17 cellular contexts compared by ENCODE assay signal in genomic region chr20:10747019-10747418, GRCh38.
DNase-seq lines count a peak whose midpoint lies in the region; ATAC-seq, FAIRE-seq and TF ChIP-seq lines count a peak whose summit lies in the region.
"Had no signal": no experiment of that assay in that cellular context is flagged by ENCODE, and none has a peak within 500 bp of the region (broad histone marks: within the 10 kb centered on the region; RNA-seq: fewer than 3 reads in every experiment).

No MANE protein-coding gene starts in this region.

- no peaks in the 10 kb centered on the region for H3K36me3 Mint-ChIP-seq in CD14-positive monocyte
- H3K36me3 Mint-ChIP-seq: naive B cell had no signal

- no peak overlapping the region for H3K4me3 ChIP-seq in HAP-1
- H3K4me3 ChIP-seq in small intestine (ENCODE audit: low read depth in 1 of 2, low read length in 2 of 2): no peak overlapping the region

- peaks cover 11% of the 10 kb centered on the region for H3K4me1 ChIP-seq in HAP-1
- peaks cover 0 to 3% of the 10 kb centered on the region in 2 donors for H3K4me1 ChIP-seq in small intestine (ENCODE audit: control insufficient read depth in 2 of 2, insufficient read depth in 1 of 2, low read depth in 1 of 2, low read length in 1 of 2)

- peak overlapping the region; percentile 32 for H3K27ac ChIP-seq in epithelial cell of prostate
- no peak overlapping the region for H3K27ac ChIP-seq in small intestine (ENCODE audit: low read depth in 1 of 2, low read length in 1 of 2)

- H3K9me3 Mint-ChIP-seq in CD14-positive monocyte: peaks cover 0 to 5% (median 2%) of the 10 kb centered on the region in 7 donors

- H3K27me3 Mint-ChIP-seq in CD14-positive monocyte (ENCODE audit: low read depth in 3 of 3): peaks cover 0 to 1% (median 0%) of the 10 kb centered on the region in 3 donors
- H3K27me3 Mint-ChIP-seq: naive B cell had no signal

- no peak overlapping the region for H3K27ac Mint-ChIP-seq in CD14-positive monocyte
- H3K27ac Mint-ChIP-seq: naive B cell had no signal

- no peaks in the 10 kb centered on the region for H3K4me1 Mint-ChIP-seq in CD14-positive monocyte
- H3K4me1 Mint-ChIP-seq: naive B cell had no signal

- ATAC-seq in left colon: peak; percentile 91
- ATAC-seq in GM18907 (IDR thresholded peaks at IDR 0.05; ENCODE audit: unreplicated experiment): no peak
- ATAC-seq: HCT116 had no signal

- DNase-seq in HAP-1 (ENCODE audit: low spot score in 2 of 2): peak; percentile 8 to 13
- no peak for DNase-seq in epithelial cell of prostate (ENCODE audit: low read depth, low spot score)
- peak; percentile 33 to 68 for DNase-seq in left colon
- DNase-seq in small intestine: peak; percentile 31
- DNase-seq in KBM-7: no peak
- DNase-seq in NCI-H446 treated with DMSO at 0.1 percent for 48 hours (lab: John Stamatoyannopoulos, UW): no peak
- no peak for DNase-seq in CD14-positive monocyte (ENCODE audit: low spot score)
- DNase-seq: activated CD4-positive, alpha-beta T cell treated with anti-CD3 and anti-CD28 coated beads for 48 hours; activated CD8-positive, alpha-beta memory T cell treated with anti-CD3 and anti-CD28 coated beads, Interleukin-2, amount 50 U/mL, for 48 hours; activated naive CD4-positive, alpha-beta T cell; erythroblast; naive B cell; NCI-H187; NCI-H446 had no signal

- H3K4me3 Mint-ChIP-seq in CD14-positive monocyte: no peak overlapping the region
- H3K4me3 Mint-ChIP-seq: naive B cell had no signal

- no peak for FAIRE-seq in small intestine (lab: Jason Lieb, UNC)
- FAIRE-seq: astrocyte had no signal

- TF ChIP-seq CTCF in CD14-positive monocyte (IDR thresholded peaks at IDR 0.05): no peak

- H3K9me3 ChIP-seq in HAP-1 (no peaks in the 10 kb centered on the region), small intestine (ENCODE audit: control insufficient read depth, low read depth) (no peaks in the 10 kb centered on the region)

- no peaks in the 10 kb centered on the region for H3K36me3 ChIP-seq in HAP-1 (replicated peaks)
- no peaks in the 10 kb centered on the region for H3K36me3 ChIP-seq in small intestine (ENCODE audit: control insufficient read depth in 2 of 2, insufficient read depth in 2 of 2, low read length in 2 of 2)

- WGBS in small intestine, 3 donors: 31 to 48% (median 42%) methylated on average over 6 of the region's 6 CpGs

- in situ Hi-C loops in HAP-1 (cut with MboI; ENCODE audit: low sequenced_read_pairs) (no loop called here), KBM-7 (cut with MboI; ENCODE audit: low pct_unique_long_range_greater_than_20kb, low sequenced_read_pairs) (no loop called here)

- intact Hi-C loops in left colon (cut with DNase I, micrococcal nuclease) (no loop called here), CD14-positive monocyte (cut with micrococcal nuclease) (no loop called here)

- H3K27me3 ChIP-seq in HAP-1 (ENCODE audit: low read depth) (no peaks in the 10 kb centered on the region), small intestine (ENCODE audit: control insufficient read depth in 2 of 2, insufficient read depth in 2 of 2, low read length in 2 of 2) (no peaks in the 10 kb centered on the region)

Comparison
In these comparisons a context has a peak if more than half of its experiments do, and no peak if none do; other contexts are left out.
1. DNase-seq: peak in HAP-1 (2 of 2), left colon (2 of 2) and small intestine (single experiment); none in epithelial cell of prostate (single experiment), KBM-7 (single experiment), NCI-H446 treated with DMSO at 0.1 percent for 48 hours (single experiment) and CD14-positive monocyte (single experiment).